ENCODE assay signal across 8 cellular contexts in genomic region chr1:156491151-156491949, GRCh38. TPM values are rescaled to one million over a fixed set of nuclear protein-coding genes. Genes with fewer than 3 reads are reported as not detected.
A peak's percentile ranks its signal among the peaks of the same experiment; 100 is the strongest.
DNase-seq lines count a peak whose midpoint lies in the region; ATAC-seq and TF ChIP-seq lines count a peak whose summit lies in the region.

No MANE protein-coding gene starts in this region.

- H3K36me3 Mint-ChIP-seq in CD4-positive, alpha-beta memory T cell = peaks cover 4 to 41% of the 10 kb centered on the region in 2 donors
- no peaks in the 10 kb centered on the region for H3K36me3 Mint-ChIP-seq in nephron progenitor cell (ENCODE audit: low read depth)

- no peak overlapping the region for H3K9ac ChIP-seq in IMR-90 (ENCODE audit: low read depth, low read length)

- H4K5ac ChIP-seq in IMR-90 (ENCODE audit: low read depth, low read length) = no peak overlapping the region

- no peak overlapping the region for H2BK5ac ChIP-seq in IMR-90 (ENCODE audit: low read depth, low read length, poor library complexity, severe bottlenecking)

- no peak overlapping the region; the same call in 2 of the 3 replicates for H2BK15ac ChIP-seq in IMR-90 (ENCODE audit: low read depth, low read length)

- TF ChIP-seq POLR2A in IMR-90 (IDR thresholded peaks at IDR 0.05; ENCODE audit: low read depth, low read length) = no peak
- no peak for TF ChIP-seq POLR2A in body of pancreas (IDR thresholded peaks at IDR 0.05)

- CTCF ChIA-PET in CD4-positive, alpha-beta memory T cell (lab: Charles Lee; ENCODE audit: partially characterized antibody) = interaction anchor here (0.6 to 14.7 kb wide), 7 partner anchors 9 to 133 kb away, joined by 3 to 257 read pairs (median 5); partner anchors contain the start of gene MEF2D
- CTCF ChIA-PET in IMR-90 (lab: Yijun Ruan, JAX) = interaction anchor here (0.6 to 1.8 kb wide), 3 partner anchors 9 to 111 kb away, joined by 3 to 4 read pairs (median 3); partner anchors contain the start of gene MEF2D

- no peak for TF ChIP-seq RAD21 in IMR-90 (IDR thresholded peaks at IDR 0.05; ENCODE audit: low read length)

- H3K79me1 ChIP-seq in IMR-90 (ENCODE audit: low read depth in 1 of 2, low read length in 2 of 2) = peaks cover 7 to 98% of the 10 kb centered on the region in 2 experiments; a peak in 3 of 4 replicates

- peaks cover 100% of the 10 kb centered on the region for H4K20me1 ChIP-seq in IMR-90 (ENCODE audit: insufficient read depth, low read length)

- in situ Hi-C loops in IMR-90 (cut with MboI; ENCODE audit: low sequenced_read_pairs) = no loop called here

- peak overlapping the region in 7 of 8 donors; percentile 39 to 84 (median 75) for H3K4me3 Mint-ChIP-seq in CD4-positive, alpha-beta memory T cell
- H3K4me3 Mint-ChIP-seq in nephron progenitor cell = peak overlapping the region; percentile 73

- H3K4me1 ChIP-seq in CD4-positive, alpha-beta memory T cell (ENCODE audit: insufficient read depth, low read length) = peaks cover 100% of the 10 kb centered on the region
- peaks cover 54% of the 10 kb centered on the region for H3K4me1 ChIP-seq in IMR-90 (ENCODE audit: control insufficient read depth, insufficient read depth, low read length)
- H3K4me1 ChIP-seq in body of pancreas = peaks cover 91% of the 10 kb centered on the region

- WGBS in IMR-90 (ENCODE audit: extremely low coverage in 2 of 2, insufficient read length in 1 of 2), 2 experiments = no CpG with 5 or more reads among the region's 6 CpGs
- 76 to 85% methylated on average over 6 of the region's 6 CpGs for WGBS in body of pancreas, 2 donors

- dilution Hi-C loops in IMR-90 (cut with HindIII; ENCODE audit: low sequenced_read_pairs, unreplicated experiment) = no loop called here

- no peaks in the 10 kb centered on the region for H3K9me3 ChIP-seq in CD4-positive, alpha-beta memory T cell (ENCODE audit: control insufficient read depth in 1 of 2, low read length in 2 of 2)
- H3K9me3 ChIP-seq in IMR-90 (ENCODE audit: control insufficient read depth, insufficient read depth, low read length) = no peaks in the 10 kb centered on the region
- H3K9me3 ChIP-seq in body of pancreas = no peaks in the 10 kb centered on the region

- no peak overlapping the region for H3K18ac ChIP-seq in IMR-90 (ENCODE audit: low read depth, low read length)

- no TSS peak for BruUV-seq in IMR-90 (replicated peaks; lab: Mats Ljungman, UMichigan)

- H2BK120ac ChIP-seq in IMR-90 (ENCODE audit: low read depth, low read length) = no peak overlapping the region

- H2AK5ac ChIP-seq in IMR-90 (ENCODE audit: low read depth, low read length) = peak overlapping the region; percentile 74; the same call in 1 of the 2 replicates

- H2AK9ac ChIP-seq in IMR-90 (replicated peaks; ENCODE audit: low read depth, low read length, poor library complexity) = peak overlapping the region; percentile 28

- peak overlapping the region; percentile 68 for H3K4ac ChIP-seq in IMR-90 (ENCODE audit: low read depth, low read length)

- no peak overlapping the region for H3K56ac ChIP-seq in IMR-90 (ENCODE audit: extremely low read depth, insufficient read depth, low read length)

- ATAC-seq in IMR-90 (ENCODE audit: low read depth) = no peak
- no peak for ATAC-seq in body of pancreas
- ATAC-seq in GM19467 (IDR thresholded peaks at IDR 0.05; ENCODE audit: unreplicated experiment) = no peak
- no peak for ATAC-seq in GM19324 (IDR thresholded peaks at IDR 0.05; ENCODE audit: low FRiP score, unreplicated experiment)

- peak overlapping the region; percentile 74; the same call in 1 of the 2 replicates for H3K23ac ChIP-seq in IMR-90 (ENCODE audit: low read depth, low read length)

- POLR2A ChIA-PET in CD4-positive, alpha-beta memory T cell (lab: Charles Lee; ENCODE audit: partially characterized antibody) = interaction anchor here (1.0 to 14.5 kb wide), 3 partner anchors 10 to 112 kb away, joined by 3 to 376 read pairs (median 7); partner anchors contain the start of gene MEF2D
- POLR2A ChIA-PET in IMR-90 (lab: Charles Lee; ENCODE audit: unreplicated experiment) = no interaction called here

- no peak for DNase-seq in CD4-positive, alpha-beta memory T cell
- no peak for DNase-seq in IMR-90
- no peak for DNase-seq in body of pancreas
- no peak for DNase-seq in nephron progenitor cell
- DNase-seq in epidermal melanocyte (ENCODE audit: insufficient read length, low spot score) = no peak
- DNase-seq in activated gamma-delta T cell treated with Interleukin-2 at 50 U/mL for 16 hours = no peak

- H3K27ac Mint-ChIP-seq in CD4-positive, alpha-beta memory T cell = peak overlapping the region; percentile 65 to 95 (median 90)
- H3K27ac Mint-ChIP-seq in nephron progenitor cell = peak overlapping the region; percentile 58

- peaks cover 0 to 2% (median 0%) of the 10 kb centered on the region in 8 donors for H3K9me3 Mint-ChIP-seq in CD4-positive, alpha-beta memory T cell
- no peaks in the 10 kb centered on the region for H3K9me3 Mint-ChIP-seq in nephron progenitor cell

- TF ChIP-seq CTCF in IMR-90 (conservative IDR thresholded peaks at IDR 0.05; ENCODE audit: low read depth, low read length) (no peak), body of pancreas (IDR thresholded peaks at IDR 0.05) (no peak), nephron progenitor cell (IDR thresholded peaks at IDR 0.05) (no peak)

- H3K4me1 Mint-ChIP-seq in CD4-positive, alpha-beta memory T cell = peaks cover 78 to 100% (median 91%) of the 10 kb centered on the region in 4 donors
- H3K4me1 Mint-ChIP-seq in nephron progenitor cell = peaks cover 88% of the 10 kb centered on the region

- H4K8ac ChIP-seq in IMR-90 (ENCODE audit: low read depth in 2 of 2, low read length in 2 of 2) = 0 out of 4 replicates have a peak overlapping the region, but pooled peaks of 1 of the 2 experiments have one; percentile 12

- no peaks in the 10 kb centered on the region for H3K27me3 Mint-ChIP-seq in CD4-positive, alpha-beta memory T cell
- no peaks in the 10 kb centered on the region for H3K27me3 Mint-ChIP-seq in nephron progenitor cell (ENCODE audit: low read depth, poor library complexity)

- intact Hi-C loops in CD4-positive, alpha-beta memory T cell (cut with micrococcal nuclease) = no loop called here
- intact Hi-C loops in IMR-90 (cut with micrococcal nuclease) = no loop called here
- intact Hi-C loops in body of pancreas (cut with DNase I) = no loop called here

- peaks cover 7% of the 10 kb centered on the region for H3K36me3 ChIP-seq in CD4-positive, alpha-beta memory T cell (ENCODE audit: insufficient read depth, low read length)
- H3K36me3 ChIP-seq in IMR-90 (ENCODE audit: control insufficient read depth, insufficient read depth, low read length) (peaks cover 5% of the 10 kb centered on the region), body of pancreas (replicated peaks in 1 of 2; ENCODE audit: insufficient read depth in 1 of 2, low read depth in 2 of 2) (no peaks in the 10 kb centered on the region)

- peak overlapping the region; percentile 55; the same call in 1 of the 2 replicates for H3K14ac ChIP-seq in IMR-90 (replicated peaks; ENCODE audit: low read depth, low read length)

- peak overlapping the region; percentile 52 for H2AFZ ChIP-seq in IMR-90 (replicated peaks; ENCODE audit: low read length, poor library complexity)

- H3K27me3 ChIP-seq in CD4-positive, alpha-beta memory T cell (ENCODE audit: insufficient read depth, low read length) = no peaks in the 10 kb centered on the region
- H3K27me3 ChIP-seq in IMR-90 (ENCODE audit: control insufficient read depth, insufficient read depth, low read length) (no peaks in the 10 kb centered on the region), body of pancreas (no peaks in the 10 kb centered on the region)

- H2BK20ac ChIP-seq in IMR-90 (ENCODE audit: low read depth, low read length) = no peak overlapping the region

- no peak overlapping the region; the same call in 1 of the 2 replicates for H4K91ac ChIP-seq in IMR-90 (ENCODE audit: insufficient read depth, low read depth, low read length)

- peak overlapping the region; percentile 51 for H3K27ac ChIP-seq in CD4-positive, alpha-beta memory T cell (ENCODE audit: low read depth, low read length)
- no peak overlapping the region for H3K27ac ChIP-seq in IMR-90 (ENCODE audit: insufficient read depth, low read length)
- peak overlapping the region in 3 of 4 donors; percentile 60 to 71 (median 63) for H3K27ac ChIP-seq in body of pancreas

- H3K4me2 ChIP-seq in IMR-90 (ENCODE audit: low read depth, low read length) = peak overlapping the region; percentile 16; the same call in 1 of the 2 replicates

- peaks cover 71% of the 10 kb centered on the region for H3K9me1 ChIP-seq in IMR-90 (ENCODE audit: insufficient read depth, low read length)

- H3K4me3 ChIP-seq in CD4-positive, alpha-beta memory T cell (ENCODE audit: low read length in 2 of 2) = no peak overlapping the region
- H3K4me3 ChIP-seq in IMR-90 (ENCODE audit: insufficient read depth, low read depth, low read length) (no peak overlapping the region), body of pancreas (no peak overlapping the region)

TF ChIP-seq in IMR-90, 13 proteins besides CTCF, POLR2A, EP300 and RAD21:
- TF ChIP-seq BHLHE40 (IDR thresholded peaks at IDR 0.05; ENCODE audit: low read depth, low read length) (no peak), SMC3 (IDR thresholded peaks at IDR 0.05; ENCODE audit: low read depth, low read length) (no peak), RCOR1 (IDR thresholded peaks at IDR 0.05; ENCODE audit: insufficient replicate concordance, low read length) (no peak), CEBPB (IDR thresholded peaks at IDR 0.05; ENCODE audit: low read depth, low read length) (no peak), FOS (IDR thresholded peaks at IDR 0.05; ENCODE audit: low read depth, low read length) (no peak), ELK1 (IDR thresholded peaks at IDR 0.05; ENCODE audit: borderline replicate concordance, low read depth, low read length) (no peak)
TF ChIP-seq in IMR-90: peak in this region for 0.

RNA-seq across cellular contexts. Expression of gene MEF2D, which starts 9.2 kb away (rescaled TPM):
- 10 to 100 TPM; 65.0 to 69.6 TPM for total RNA-seq in CD4-positive, alpha-beta memory T cell
- 10 to 100 TPM in 1 of 2 donors, 1 to 10 TPM in 1; 4.2 to 13.8 TPM for polyA plus RNA-seq in CD4-positive, alpha-beta memory T cell
- total RNA-seq in IMR-90 (2012; rRNA removed) = 2.9 and 3.6 TPM in 2 replicates
- 20.0 and 25.0 TPM in 2 replicates for polyA plus RNA-seq in IMR-90 (2012; rRNA removed)
- polyA plus RNA-seq in IMR-90 (2012; cell fraction: cytosol; rRNA removed) = 10.9 and 27.6 TPM in 2 replicates
- 80.1 and 88.5 TPM in 2 replicates for polyA plus RNA-seq in IMR-90 (2012; cell fraction: nucleus; rRNA removed; ENCODE audit: low replicate concordance)
- 10 to 100 TPM; 15.6 to 18.1 TPM for total RNA-seq in body of pancreas
